20 cellular contexts compared by ENCODE assay signal in genomic region chr10:62333988-62334682, GRCh38.
"Had no signal": no experiment of that assay in that cellular context is flagged by ENCODE, and none has a peak within 500 bp of the region (broad histone marks: within the 10 kb centered on the region; RNA-seq: fewer than 3 reads in every experiment).

No MANE protein-coding gene starts in this region.

- H3K27ac ChIP-seq: RWPE1 had no signal

- H3K9me2 ChIP-seq: SK-N-SH had no signal

- DNase-seq: KBM-7, NCI-H1092, NCI-H1105 treated with DMSO at 0.1 percent for 48 hours, NCI-H1417 treated with DMSO at 0.1 percent for 48 hours, NCI-H146, NCI-H1694 treated with DMSO at 0.1 percent for 48 hours, NCI-H1930, NCI-H2081 treated with DMSO at 0.1 percent for 48 hours, NCI-H2171, NCI-H226, NCI-H446, NCI-H510A, NCI-H524 treated with DMSO at 0.1 percent for 48 hours, NCI-H69, NCI-H774, PC-3, SHP77, SK-N-SH had no signal

- ATAC-seq: Panc1 had no signal

- H3K9ac ChIP-seq: SK-N-SH had no signal

- H3K4me2 ChIP-seq: SK-N-SH had no signal
